1 cellular context compared by ENCODE assay signal in the genomic region with DNA sequence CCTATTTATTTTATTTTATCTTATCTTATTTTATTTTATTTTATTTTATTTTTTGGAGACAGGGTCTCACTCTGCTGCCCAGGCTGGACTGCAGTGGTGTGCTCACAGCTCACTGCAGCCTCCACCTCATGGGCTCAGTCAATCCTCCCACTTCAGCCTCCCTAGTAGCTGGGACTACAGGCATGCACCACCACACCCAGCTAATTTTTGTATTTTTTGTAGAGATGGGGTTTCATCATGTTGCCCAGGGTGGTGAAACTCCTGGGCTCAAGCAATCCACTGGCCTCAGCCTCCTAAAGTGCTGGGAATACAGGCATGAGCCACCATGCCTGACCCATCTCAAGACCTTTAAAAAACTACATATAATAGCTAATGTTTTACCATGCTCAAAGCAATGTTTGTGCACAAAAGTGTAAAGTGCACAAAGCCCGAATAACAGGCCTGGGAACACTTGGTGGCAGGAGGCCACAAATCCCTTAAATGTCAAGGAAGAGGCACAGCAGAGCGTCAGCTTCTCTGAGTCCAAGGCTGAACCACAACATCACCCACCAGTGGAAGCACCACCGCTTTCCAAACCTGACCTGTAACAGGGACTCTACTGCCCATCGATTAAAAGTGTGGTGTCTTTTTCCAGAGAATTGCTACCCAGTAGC.
TF ChIP-seq lines count a peak whose summit lies in the region.

No MANE protein-coding gene starts in this region.

TF ChIP-seq in HepG2, 621 proteins besides CTCF, POLR2A, EP300 and RAD21 (continued from another document and continues in another):
- no peak for TF ChIP-seq GTF2F1 (IDR thresholded peaks at IDR 0.05; ENCODE audit: low read length)
- TF ChIP-seq, protein P1, sequence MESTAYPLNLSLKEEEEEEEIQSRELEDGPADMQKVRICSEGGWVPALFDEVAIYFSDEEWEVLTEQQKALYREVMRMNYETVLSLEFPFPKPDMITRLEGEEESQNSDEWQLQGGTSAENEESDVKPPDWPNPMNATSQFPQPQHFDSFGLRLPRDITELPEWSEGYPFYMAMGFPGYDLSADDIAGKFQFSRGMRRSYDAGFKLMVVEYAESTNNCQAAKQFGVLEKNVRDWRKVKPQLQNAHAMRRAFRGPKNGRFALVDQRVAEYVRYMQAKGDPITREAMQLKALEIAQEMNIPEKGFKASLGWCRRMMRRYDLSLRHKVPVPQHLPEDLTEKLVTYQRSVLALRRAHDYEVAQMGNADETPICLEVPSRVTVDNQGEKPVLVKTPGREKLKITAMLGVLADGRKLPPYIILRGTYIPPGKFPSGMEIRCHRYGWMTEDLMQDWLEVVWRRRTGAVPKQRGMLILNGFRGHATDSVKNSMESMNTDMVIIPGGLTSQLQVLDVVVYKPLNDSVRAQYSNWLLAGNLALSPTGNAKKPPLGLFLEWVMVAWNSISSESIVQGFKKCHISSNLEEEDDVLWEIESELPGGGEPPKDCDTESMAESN (CRISPR knock-in tag; conservative IDR thresholded peaks at IDR 0.05): no peak
- TF ChIP-seq SPEN (CRISPR knock-in tag; IDR thresholded peaks at IDR 0.05; ENCODE audit: low read depth): peak; percentile 62; the same call in 1 of the 2 replicates
- TF ChIP-seq NCOA5 (CRISPR knock-in tag; IDR thresholded peaks at IDR 0.05): no peak
- TF ChIP-seq ZZZ3 (CRISPR knock-in tag; IDR thresholded peaks at IDR 0.05; ENCODE audit: borderline replicate concordance): no peak
- no peak for TF ChIP-seq ZFP36L2 (CRISPR knock-in tag; IDR thresholded peaks at IDR 0.05)
- TF ChIP-seq ZNF441 (CRISPR knock-in tag; IDR thresholded peaks at IDR 0.05; ENCODE audit: borderline replicate concordance): no peak
- TF ChIP-seq PAX8 (CRISPR knock-in tag; IDR thresholded peaks at IDR 0.05; ENCODE audit: borderline replicate concordance): no peak
- no peak for TF ChIP-seq ZNF230 (CRISPR knock-in tag; IDR thresholded peaks at IDR 0.05)
- no peak for TF ChIP-seq JUND (CRISPR knock-in tag; IDR thresholded peaks at IDR 0.05)
- TF ChIP-seq U2AF2 (IDR thresholded peaks at IDR 0.05; ENCODE audit: low read depth, low read length): no peak
- TF ChIP-seq NR1H2 (CRISPR knock-in tag; IDR thresholded peaks at IDR 0.05; ENCODE audit: borderline replicate concordance, low read depth): no peak
- no peak for TF ChIP-seq PRDM4 (CRISPR knock-in tag; IDR thresholded peaks at IDR 0.05; ENCODE audit: borderline replicate concordance)
- TF ChIP-seq MEIS1 (CRISPR knock-in tag; IDR thresholded peaks at IDR 0.05; ENCODE audit: borderline replicate concordance): no peak
- TF ChIP-seq, protein P2, sequence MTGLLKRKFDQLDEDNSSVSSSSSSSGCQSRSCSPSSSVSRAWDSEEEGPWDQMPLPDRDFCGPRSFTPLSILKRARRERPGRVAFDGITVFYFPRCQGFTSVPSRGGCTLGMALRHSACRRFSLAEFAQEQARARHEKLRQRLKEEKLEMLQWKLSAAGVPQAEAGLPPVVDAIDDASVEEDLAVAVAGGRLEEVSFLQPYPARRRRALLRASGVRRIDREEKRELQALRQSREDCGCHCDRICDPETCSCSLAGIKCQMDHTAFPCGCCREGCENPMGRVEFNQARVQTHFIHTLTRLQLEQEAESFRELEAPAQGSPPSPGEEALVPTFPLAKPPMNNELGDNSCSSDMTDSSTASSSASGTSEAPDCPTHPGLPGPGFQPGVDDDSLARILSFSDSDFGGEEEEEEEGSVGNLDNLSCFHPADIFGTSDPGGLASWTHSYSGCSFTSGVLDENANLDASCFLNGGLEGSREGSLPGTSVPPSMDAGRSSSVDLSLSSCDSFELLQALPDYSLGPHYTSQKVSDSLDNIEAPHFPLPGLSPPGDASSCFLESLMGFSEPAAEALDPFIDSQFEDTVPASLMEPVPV (CRISPR knock-in tag; IDR thresholded peaks at IDR 0.05): no peak
- no peak for TF ChIP-seq ZNF34 (CRISPR knock-in tag; IDR thresholded peaks at IDR 0.05; ENCODE audit: borderline replicate concordance)
- TF ChIP-seq ELK4 (CRISPR knock-in tag; IDR thresholded peaks at IDR 0.05; ENCODE audit: borderline replicate concordance): no peak
- no peak for TF ChIP-seq KDM2A (CRISPR knock-in tag; IDR thresholded peaks at IDR 0.05; ENCODE audit: borderline replicate concordance, low read depth)
- TF ChIP-seq, protein P3, sequence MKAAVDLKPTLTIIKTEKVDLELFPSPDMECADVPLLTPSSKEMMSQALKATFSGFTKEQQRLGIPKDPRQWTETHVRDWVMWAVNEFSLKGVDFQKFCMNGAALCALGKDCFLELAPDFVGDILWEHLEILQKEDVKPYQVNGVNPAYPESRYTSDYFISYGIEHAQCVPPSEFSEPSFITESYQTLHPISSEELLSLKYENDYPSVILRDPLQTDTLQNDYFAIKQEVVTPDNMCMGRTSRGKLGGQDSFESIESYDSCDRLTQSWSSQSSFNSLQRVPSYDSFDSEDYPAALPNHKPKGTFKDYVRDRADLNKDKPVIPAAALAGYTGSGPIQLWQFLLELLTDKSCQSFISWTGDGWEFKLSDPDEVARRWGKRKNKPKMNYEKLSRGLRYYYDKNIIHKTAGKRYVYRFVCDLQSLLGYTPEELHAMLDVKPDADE (CRISPR knock-in tag; IDR thresholded peaks at IDR 0.05): no peak
- no peak for TF ChIP-seq RCOR2 (CRISPR knock-in tag; IDR thresholded peaks at IDR 0.05)
- no peak for TF ChIP-seq KLF16 (CRISPR knock-in tag; IDR thresholded peaks at IDR 0.05)
- TF ChIP-seq KMT2B (CRISPR knock-in tag; IDR thresholded peaks at IDR 0.05): no peak
- TF ChIP-seq ZNF772 (CRISPR knock-in tag; IDR thresholded peaks at IDR 0.05): no peak
- peak; percentile 16; the same call in 1 of the 2 replicates for TF ChIP-seq TFDP2 (CRISPR knock-in tag; IDR thresholded peaks at IDR 0.05)
- peak; percentile 60; the same call in 1 of the 2 replicates for TF ChIP-seq ZNF205 (CRISPR knock-in tag; IDR thresholded peaks at IDR 0.05)
- TF ChIP-seq, protein P4, sequence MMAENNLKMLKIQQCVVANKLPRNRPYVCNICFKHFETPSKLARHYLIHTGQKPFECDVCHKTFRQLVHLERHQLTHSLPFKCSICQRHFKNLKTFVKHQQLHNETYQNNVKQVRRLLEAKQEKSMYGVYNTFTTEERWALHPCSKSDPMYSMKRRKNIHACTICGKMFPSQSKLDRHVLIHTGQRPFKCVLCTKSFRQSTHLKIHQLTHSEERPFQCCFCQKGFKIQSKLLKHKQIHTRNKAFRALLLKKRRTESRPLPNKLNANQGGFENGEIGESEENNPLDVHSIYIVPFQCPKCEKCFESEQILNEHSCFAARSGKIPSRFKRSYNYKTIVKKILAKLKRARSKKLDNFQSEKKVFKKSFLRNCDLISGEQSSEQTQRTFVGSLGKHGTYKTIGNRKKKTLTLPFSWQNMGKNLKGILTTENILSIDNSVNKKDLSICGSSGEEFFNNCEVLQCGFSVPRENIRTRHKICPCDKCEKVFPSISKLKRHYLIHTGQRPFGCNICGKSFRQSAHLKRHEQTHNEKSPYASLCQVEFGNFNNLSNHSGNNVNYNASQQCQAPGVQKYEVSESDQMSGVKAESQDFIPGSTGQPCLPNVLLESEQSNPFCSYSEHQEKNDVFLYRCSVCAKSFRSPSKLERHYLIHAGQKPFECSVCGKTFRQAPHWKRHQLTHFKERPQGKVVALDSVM (CRISPR knock-in tag; IDR thresholded peaks at IDR 0.05): peak; percentile 90
- TF ChIP-seq ZFP82 (CRISPR knock-in tag; IDR thresholded peaks at IDR 0.05; ENCODE audit: borderline replicate concordance): no peak
- peak; percentile 87; the same call in 1 of the 2 replicates for TF ChIP-seq ZNF737 (CRISPR knock-in tag; IDR thresholded peaks at IDR 0.05; ENCODE audit: borderline replicate concordance)
- TF ChIP-seq HOXA7 (CRISPR knock-in tag; IDR thresholded peaks at IDR 0.05): no peak
- no peak for TF ChIP-seq GZF1 (CRISPR knock-in tag; IDR thresholded peaks at IDR 0.05)
- no peak for TF ChIP-seq NR2F2 (IDR thresholded peaks at IDR 0.05; ENCODE audit: borderline replicate concordance, low read depth)
- TF ChIP-seq NCOR1 (IDR thresholded peaks at IDR 0.05; ENCODE audit: borderline replicate concordance, low read length): no peak
- TF ChIP-seq KDM5A (IDR thresholded peaks at IDR 0.05; ENCODE audit: borderline replicate concordance, low read length): no peak
- TF ChIP-seq ZNF333 (CRISPR knock-in tag; IDR thresholded peaks at IDR 0.05; ENCODE audit: borderline replicate concordance): no peak
- no peak for TF ChIP-seq ZSCAN21 (CRISPR knock-in tag; IDR thresholded peaks at IDR 0.05; ENCODE audit: borderline replicate concordance)
- TF ChIP-seq ZNF503 (CRISPR knock-in tag; IDR thresholded peaks at IDR 0.05): no peak
- TF ChIP-seq GFI1 (CRISPR knock-in tag; IDR thresholded peaks at IDR 0.05; ENCODE audit: borderline replicate concordance): no peak
- no peak for TF ChIP-seq NBN (conservative IDR thresholded peaks at IDR 0.05)
- no peak for TF ChIP-seq TEAD2 (CRISPR knock-in tag; IDR thresholded peaks at IDR 0.05)
- TF ChIP-seq ZNF512 (CRISPR knock-in tag; IDR thresholded peaks at IDR 0.05): no peak
- no peak for TF ChIP-seq ZNF33B (CRISPR knock-in tag; IDR thresholded peaks at IDR 0.05)
- TF ChIP-seq ZNF207 (IDR thresholded peaks at IDR 0.05; ENCODE audit: borderline replicate concordance): no peak
- no peak for TF ChIP-seq MAF1 (CRISPR knock-in tag; IDR thresholded peaks at IDR 0.05; ENCODE audit: borderline replicate concordance)
- TF ChIP-seq FOXC1 (CRISPR knock-in tag; IDR thresholded peaks at IDR 0.05; ENCODE audit: borderline replicate concordance): 0 out of 2 replicates have a peak, but pooled peaks have one; percentile 29
- no peak for TF ChIP-seq FLYWCH1 (CRISPR knock-in tag; IDR thresholded peaks at IDR 0.05)
- TF ChIP-seq ZNF569 (CRISPR knock-in tag; IDR thresholded peaks at IDR 0.05; ENCODE audit: borderline replicate concordance): no peak
- no peak for TF ChIP-seq RAD51 (IDR thresholded peaks at IDR 0.05; ENCODE audit: borderline replicate concordance)
- TF ChIP-seq KLF11 (CRISPR knock-in tag; IDR thresholded peaks at IDR 0.05): no peak
- TF ChIP-seq CBX1 (IDR thresholded peaks at IDR 0.05; ENCODE audit: low read depth): no peak
- TF ChIP-seq NKX3-1 (CRISPR knock-in tag; IDR thresholded peaks at IDR 0.05): no peak
- TF ChIP-seq RFXANK (CRISPR knock-in tag; IDR thresholded peaks at IDR 0.05): no peak
- TF ChIP-seq TCF7L2 (IDR thresholded peaks at IDR 0.05; ENCODE audit: low read depth, low read length): no peak
- TF ChIP-seq TARDBP (CRISPR knock-in tag; IDR thresholded peaks at IDR 0.05): peak; percentile 62; the same call in 1 of the 2 replicates
- 0 out of 2 replicates have a peak, but pooled peaks have one; percentile 20 for TF ChIP-seq SOX13 (IDR thresholded peaks at IDR 0.05)
- TF ChIP-seq SOX13 (CRISPR knock-in tag; conservative IDR thresholded peaks at IDR 0.05 in 1 of 2, IDR thresholded peaks at IDR 0.05 in 1 of 2): peak in 1 of 2 experiments; percentile 27; a peak in 1 of 4 replicates
